In genomic region chr13:106503272-106503671, GRCh38 we compare ENCODE assay signal across 1 cellular context.
TF ChIP-seq lines count a peak whose summit lies in the region.

No MANE protein-coding gene starts in this region.

TF ChIP-seq in GM23338, 12 proteins besides CTCF, POLR2A, EP300 and RAD21:
- no peak for TF ChIP-seq JUNB (IDR thresholded peaks at IDR 0.05; ENCODE audit: unreplicated experiment)
- TF ChIP-seq, protein P1, sequence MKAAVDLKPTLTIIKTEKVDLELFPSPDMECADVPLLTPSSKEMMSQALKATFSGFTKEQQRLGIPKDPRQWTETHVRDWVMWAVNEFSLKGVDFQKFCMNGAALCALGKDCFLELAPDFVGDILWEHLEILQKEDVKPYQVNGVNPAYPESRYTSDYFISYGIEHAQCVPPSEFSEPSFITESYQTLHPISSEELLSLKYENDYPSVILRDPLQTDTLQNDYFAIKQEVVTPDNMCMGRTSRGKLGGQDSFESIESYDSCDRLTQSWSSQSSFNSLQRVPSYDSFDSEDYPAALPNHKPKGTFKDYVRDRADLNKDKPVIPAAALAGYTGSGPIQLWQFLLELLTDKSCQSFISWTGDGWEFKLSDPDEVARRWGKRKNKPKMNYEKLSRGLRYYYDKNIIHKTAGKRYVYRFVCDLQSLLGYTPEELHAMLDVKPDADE (IDR thresholded peaks at IDR 0.05): no peak
- no peak for TF ChIP-seq CREB1 (CRISPR knock-in tag; IDR thresholded peaks at IDR 0.05; ENCODE audit: low read depth)
- no peak for TF ChIP-seq EZH2 (IDR thresholded peaks at IDR 0.05; ENCODE audit: low read depth, unreplicated experiment)
- TF ChIP-seq NANOG (IDR thresholded peaks at IDR 0.05; ENCODE audit: borderline replicate concordance): no peak
- TF ChIP-seq, protein P2, sequence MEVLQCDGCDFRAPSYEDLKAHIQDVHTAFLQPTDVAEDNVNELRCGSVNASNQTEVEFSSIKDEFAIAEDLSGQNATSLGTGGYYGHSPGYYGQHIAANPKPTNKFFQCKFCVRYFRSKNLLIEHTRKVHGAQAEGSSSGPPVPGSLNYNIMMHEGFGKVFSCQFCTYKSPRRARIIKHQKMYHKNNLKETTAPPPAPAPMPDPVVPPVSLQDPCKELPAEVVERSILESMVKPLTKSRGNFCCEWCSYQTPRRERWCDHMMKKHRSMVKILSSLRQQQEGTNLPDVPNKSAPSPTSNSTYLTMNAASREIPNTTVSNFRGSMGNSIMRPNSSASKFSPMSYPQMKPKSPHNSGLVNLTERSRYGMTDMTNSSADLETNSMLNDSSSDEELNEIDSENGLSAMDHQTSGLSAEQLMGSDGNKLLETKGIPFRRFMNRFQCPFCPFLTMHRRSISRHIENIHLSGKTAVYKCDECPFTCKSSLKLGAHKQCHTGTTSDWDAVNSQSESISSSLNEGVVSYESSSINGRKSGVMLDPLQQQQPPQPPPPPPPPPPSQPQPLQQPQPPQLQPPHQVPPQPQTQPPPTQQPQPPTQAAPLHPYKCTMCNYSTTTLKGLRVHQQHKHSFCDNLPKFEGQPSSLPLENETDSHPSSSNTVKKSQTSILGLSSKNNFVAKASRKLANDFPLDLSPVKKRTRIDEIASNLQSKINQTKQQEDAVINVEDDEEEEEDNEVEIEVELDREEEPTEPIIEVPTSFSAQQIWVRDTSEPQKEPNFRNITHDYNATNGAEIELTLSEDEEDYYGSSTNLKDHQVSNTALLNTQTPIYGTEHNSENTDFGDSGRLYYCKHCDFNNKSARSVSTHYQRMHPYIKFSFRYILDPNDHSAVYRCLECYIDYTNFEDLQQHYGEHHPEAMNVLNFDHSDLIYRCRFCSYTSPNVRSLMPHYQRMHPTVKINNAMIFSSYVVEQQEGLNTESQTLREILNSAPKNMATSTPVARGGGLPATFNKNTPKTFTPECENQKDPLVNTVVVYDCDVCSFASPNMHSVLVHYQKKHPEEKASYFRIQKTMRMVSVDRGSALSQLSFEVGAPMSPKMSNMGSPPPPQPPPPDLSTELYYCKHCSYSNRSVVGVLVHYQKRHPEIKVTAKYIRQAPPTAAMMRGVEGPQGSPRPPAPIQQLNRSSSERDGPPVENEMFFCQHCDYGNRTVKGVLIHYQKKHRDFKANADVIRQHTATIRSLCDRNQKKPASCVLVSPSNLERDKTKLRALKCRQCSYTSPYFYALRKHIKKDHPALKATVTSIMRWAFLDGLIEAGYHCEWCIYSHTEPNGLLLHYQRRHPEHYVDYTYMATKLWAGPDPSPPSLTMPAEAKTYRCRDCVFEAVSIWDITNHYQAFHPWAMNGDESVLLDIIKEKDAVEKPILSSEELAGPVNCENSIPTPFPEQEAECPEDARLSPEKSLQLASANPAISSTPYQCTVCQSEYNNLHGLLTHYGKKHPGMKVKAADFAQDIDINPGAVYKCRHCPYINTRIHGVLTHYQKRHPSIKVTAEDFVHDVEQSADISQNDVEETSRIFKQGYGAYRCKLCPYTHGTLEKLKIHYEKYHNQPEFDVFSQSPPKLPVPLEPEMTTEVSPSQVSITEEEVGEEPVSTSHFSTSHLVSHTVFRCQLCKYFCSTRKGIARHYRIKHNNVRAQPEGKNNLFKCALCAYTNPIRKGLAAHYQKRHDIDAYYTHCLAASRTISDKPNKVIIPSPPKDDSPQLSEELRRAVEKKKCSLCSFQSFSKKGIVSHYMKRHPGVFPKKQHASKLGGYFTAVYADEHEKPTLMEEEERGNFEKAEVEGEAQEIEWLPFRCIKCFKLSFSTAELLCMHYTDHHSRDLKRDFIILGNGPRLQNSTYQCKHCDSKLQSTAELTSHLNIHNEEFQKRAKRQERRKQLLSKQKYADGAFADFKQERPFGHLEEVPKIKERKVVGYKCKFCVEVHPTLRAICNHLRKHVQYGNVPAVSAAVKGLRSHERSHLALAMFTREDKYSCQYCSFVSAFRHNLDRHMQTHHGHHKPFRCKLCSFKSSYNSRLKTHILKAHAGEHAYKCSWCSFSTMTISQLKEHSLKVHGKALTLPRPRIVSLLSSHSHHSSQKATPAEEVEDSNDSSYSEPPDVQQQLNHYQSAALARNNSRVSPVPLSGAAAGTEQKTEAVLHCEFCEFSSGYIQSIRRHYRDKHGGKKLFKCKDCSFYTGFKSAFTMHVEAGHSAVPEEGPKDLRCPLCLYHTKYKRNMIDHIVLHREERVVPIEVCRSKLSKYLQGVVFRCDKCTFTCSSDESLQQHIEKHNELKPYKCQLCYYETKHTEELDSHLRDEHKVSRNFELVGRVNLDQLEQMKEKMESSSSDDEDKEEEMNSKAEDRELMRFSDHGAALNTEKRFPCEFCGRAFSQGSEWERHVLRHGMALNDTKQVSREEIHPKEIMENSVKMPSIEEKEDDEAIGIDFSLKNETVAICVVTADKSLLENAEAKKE (CRISPR knock-in tag; IDR thresholded peaks at IDR 0.05): no peak
- TF ChIP-seq EZH2phosphoT487 (IDR thresholded peaks at IDR 0.05; ENCODE audit: unreplicated experiment): no peak
- no peak for TF ChIP-seq STAT1 (IDR thresholded peaks at IDR 0.05; ENCODE audit: unreplicated experiment)
- TF ChIP-seq, protein P3, sequence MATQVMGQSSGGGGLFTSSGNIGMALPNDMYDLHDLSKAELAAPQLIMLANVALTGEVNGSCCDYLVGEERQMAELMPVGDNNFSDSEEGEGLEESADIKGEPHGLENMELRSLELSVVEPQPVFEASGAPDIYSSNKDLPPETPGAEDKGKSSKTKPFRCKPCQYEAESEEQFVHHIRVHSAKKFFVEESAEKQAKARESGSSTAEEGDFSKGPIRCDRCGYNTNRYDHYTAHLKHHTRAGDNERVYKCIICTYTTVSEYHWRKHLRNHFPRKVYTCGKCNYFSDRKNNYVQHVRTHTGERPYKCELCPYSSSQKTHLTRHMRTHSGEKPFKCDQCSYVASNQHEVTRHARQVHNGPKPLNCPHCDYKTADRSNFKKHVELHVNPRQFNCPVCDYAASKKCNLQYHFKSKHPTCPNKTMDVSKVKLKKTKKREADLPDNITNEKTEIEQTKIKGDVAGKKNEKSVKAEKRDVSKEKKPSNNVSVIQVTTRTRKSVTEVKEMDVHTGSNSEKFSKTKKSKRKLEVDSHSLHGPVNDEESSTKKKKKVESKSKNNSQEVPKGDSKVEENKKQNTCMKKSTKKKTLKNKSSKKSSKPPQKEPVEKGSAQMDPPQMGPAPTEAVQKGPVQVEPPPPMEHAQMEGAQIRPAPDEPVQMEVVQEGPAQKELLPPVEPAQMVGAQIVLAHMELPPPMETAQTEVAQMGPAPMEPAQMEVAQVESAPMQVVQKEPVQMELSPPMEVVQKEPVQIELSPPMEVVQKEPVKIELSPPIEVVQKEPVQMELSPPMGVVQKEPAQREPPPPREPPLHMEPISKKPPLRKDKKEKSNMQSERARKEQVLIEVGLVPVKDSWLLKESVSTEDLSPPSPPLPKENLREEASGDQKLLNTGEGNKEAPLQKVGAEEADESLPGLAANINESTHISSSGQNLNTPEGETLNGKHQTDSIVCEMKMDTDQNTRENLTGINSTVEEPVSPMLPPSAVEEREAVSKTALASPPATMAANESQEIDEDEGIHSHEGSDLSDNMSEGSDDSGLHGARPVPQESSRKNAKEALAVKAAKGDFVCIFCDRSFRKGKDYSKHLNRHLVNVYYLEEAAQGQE (IDR thresholded peaks at IDR 0.05; ENCODE audit: unreplicated experiment): no peak
- TF ChIP-seq ZNF114 (CRISPR knock-in tag; IDR thresholded peaks at IDR 0.05): no peak
- TF ChIP-seq POLR2AphosphoS5 (IDR thresholded peaks at IDR 0.05; ENCODE audit: low read depth): no peak
- no peak for TF ChIP-seq ZNF331 (CRISPR knock-in tag; IDR thresholded peaks at IDR 0.05; ENCODE audit: low read depth)
